In genomic region chr9:37501957-37502596, GRCh38 we compare ENCODE assay signal across 31 cellular contexts. TPM values are rescaled to one million over a fixed set of nuclear protein-coding genes. Genes with fewer than 3 reads are reported as not detected.
A peak's percentile ranks its signal among the peaks of the same experiment; 100 is the strongest.
DNase-seq lines count a peak whose midpoint lies in the region; ATAC-seq, FAIRE-seq and TF ChIP-seq lines count a peak whose summit lies in the region.
"Had no signal": no experiment of that assay in that cellular context is flagged by ENCODE, and none has a peak within 500 bp of the region (broad histone marks: within the 10 kb centered on the region; RNA-seq: fewer than 3 reads in every experiment).

No MANE protein-coding gene starts in this region.

- POLR2A ChIA-PET in activated CD8-positive, alpha-beta T cell treated with anti-CD3 and anti-CD28 coated beads, Interleukin-2, amount 10 ng/mL, durations not matched to agents 7 days and 5 days (lab: Charles Lee), result interaction anchor here (0.6 to 0.9 kb wide), 2 partner anchors 379 to 411 kb away, joined by 3 read pairs; no protein-coding TSS in a partner anchor
- POLR2A ChIA-PET in HepG2 (lab: Yijun Ruan, JAX), result interaction anchor here (1.2 to 1.6 kb wide), 2 partner anchors 15 to 37 kb away, joined by 5 to 6 read pairs; partner anchors contain the start of gene ZBTB5

- peaks cover 57% of the 10 kb centered on the region for H3K36me3 Mint-ChIP-seq in activated naive CD4-positive, alpha-beta T cell treated with anti-CD3 and anti-CD28 coated beads, Interleukin-2, amount 10 ng/mL, durations not matched to agents 7 days and 5 days
- peaks cover 65% of the 10 kb centered on the region for H3K36me3 Mint-ChIP-seq in activated CD8-positive, alpha-beta T cell treated with anti-CD3 and anti-CD28 coated beads, Interleukin-2, amount 10 ng/mL, durations not matched to agents 7 days and 5 days (ENCODE audit: low read depth)
- H3K36me3 Mint-ChIP-seq in stimulated activated effector memory CD8-positive, alpha-beta T cell treated with anti-CD3 and anti-CD28 coated beads, Interleukin-12 subunit alpha, Interleukin-12 subunit beta, amount 100 ng/mL, for 72 hours, result peaks cover 97% of the 10 kb centered on the region

- peak overlapping the region; percentile 45 for H3K27ac ChIP-seq in HepG2 (ENCODE audit: extremely low read length, insufficient read depth, low read length)
- H3K27ac ChIP-seq: transverse colon had no signal

- no peak for TF ChIP-seq CTCF in HepG2 (CRISPR knock-in tag; IDR thresholded peaks at IDR 0.05)

- no peak overlapping the region for H3K4me3 Mint-ChIP-seq in activated naive CD4-positive, alpha-beta T cell treated with anti-CD3 and anti-CD28 coated beads, Interleukin-2, amount 10 ng/mL, durations not matched to agents 7 days and 5 days
- no peak overlapping the region for H3K4me3 Mint-ChIP-seq in activated CD8-positive, alpha-beta T cell treated with anti-CD3 and anti-CD28 coated beads, Interleukin-2, amount 10 ng/mL, durations not matched to agents 7 days and 5 days
- H3K4me3 Mint-ChIP-seq in stimulated activated effector memory CD8-positive, alpha-beta T cell treated with anti-CD3 and anti-CD28 coated beads, Interleukin-12 subunit alpha, Interleukin-12 subunit beta, amount 100 ng/mL, for 72 hours, result no peak overlapping the region
- H3K4me3 Mint-ChIP-seq: activated B cell treated with CpG ODN at 0.5 μM for 24 hours; activated naive CD8-positive, alpha-beta T cell; activated T-cell treated with anti-CD3 and anti-CD28 coated beads, Interleukin-2, amount 50 U/mL, for 4 hours; naive thymus-derived CD4-positive, alpha-beta T cell had no signal

- H3K4me1 ChIP-seq in HepG2 (ENCODE audit: insufficient read depth, low read length), result peaks cover 40% of the 10 kb centered on the region
- H3K4me1 ChIP-seq: HAP-1, transverse colon had no signal

- no peak overlapping the region for H3K4me3 ChIP-seq in HepG2 (replicated peaks in 1 of 3; ENCODE audit: insufficient read depth in 1 of 3, low read depth in 2 of 3, low read length in 3 of 3)
- H3K4me3 ChIP-seq: HAP-1, MG63, transverse colon had no signal

- H3K79me2 ChIP-seq in HepG2 (ENCODE audit: insufficient read depth, low read length), result no peaks in the 10 kb centered on the region

- TF ChIP-seq RAD21 in HepG2 (CRISPR knock-in tag; IDR thresholded peaks at IDR 0.05), result no peak

- H4K20me1 ChIP-seq in HepG2 (ENCODE audit: insufficient read depth, low read length), result no peaks in the 10 kb centered on the region

- no peaks in the 10 kb centered on the region for H3K9me3 Mint-ChIP-seq in activated naive CD4-positive, alpha-beta T cell treated with anti-CD3 and anti-CD28 coated beads, Interleukin-2, amount 10 ng/mL, durations not matched to agents 7 days and 5 days
- no peaks in the 10 kb centered on the region for H3K9me3 Mint-ChIP-seq in activated CD8-positive, alpha-beta T cell treated with anti-CD3 and anti-CD28 coated beads, Interleukin-2, amount 10 ng/mL, durations not matched to agents 7 days and 5 days (ENCODE audit: insufficient read depth)
- no peaks in the 10 kb centered on the region for H3K9me3 Mint-ChIP-seq in stimulated activated effector memory CD8-positive, alpha-beta T cell treated with anti-CD3 and anti-CD28 coated beads, Interleukin-12 subunit alpha, Interleukin-12 subunit beta, amount 100 ng/mL, for 72 hours
- H3K9me3 Mint-ChIP-seq: activated B cell treated with CpG ODN at 0.5 μM for 24 hours; activated T-cell treated with anti-CD3 and anti-CD28 coated beads, Interleukin-2, amount 50 U/mL, for 4 hours; naive thymus-derived CD4-positive, alpha-beta T cell had no signal

- no peak overlapping the region for H3K4me2 ChIP-seq in HepG2 (ENCODE audit: low read depth, low read length)

- TF ChIP-seq POLR2A in HepG2 (IDR thresholded peaks at IDR 0.05; ENCODE audit: insufficient read depth in 1 of 2, low read depth in 2 of 2, low read length in 2 of 2), result no peak

- intact Hi-C loops in HepG2 (cut with micrococcal nuclease; ENCODE audit: unreplicated experiment), result no loop called here

- no peak for DNase-seq in activated naive CD4-positive, alpha-beta T cell treated with anti-CD3 and anti-CD28 coated beads, Interleukin-2, amount 10 ng/mL, durations not matched to agents 7 days and 5 days
- DNase-seq in activated naive CD4-positive, alpha-beta T cell treated with anti-CD3 and anti-CD28 coated beads, Interleukin-2, amount 50 U/mL, for 16 hours, result no peak
- DNase-seq in activated CD8-positive, alpha-beta T cell treated with anti-CD3 and anti-CD28 coated beads, Interleukin-2, amount 10 ng/mL, durations not matched to agents 7 days and 5 days, result no peak
- DNase-seq in HepG2 (ENCODE audit: low spot score), result peak; percentile 27
- no peak for DNase-seq in stimulated activated effector memory CD8-positive, alpha-beta T cell treated with anti-CD3 and anti-CD28 coated beads, Interleukin-12 subunit alpha, Interleukin-12 subunit beta, amount 100 ng/mL, for 72 hours (ENCODE audit: low spot score in 2 of 2)
- DNase-seq in ACHN, result no peak
- DNase-seq: activated B cell treated with CpG ODN at 0.5 μM for 24 hours; activated CD8-positive, alpha-beta memory T cell treated with anti-CD3 and anti-CD28 coated beads for 24 hours; activated T-cell treated with anti-CD3 and anti-CD28 coated beads, Interleukin-2, amount 50 U/mL, for 4 hours; DMS79 treated with DMSO at 0.1 percent for 48 hours; GF-D8; hypothalamus; KBM-7; left ventricle myocardium superior; MG63; midbrain; naive thymus-derived CD4-positive, alpha-beta T cell; NCI-H1105 treated with DMSO at 0.1 percent for 48 hours; NCI-H2029; NCI-H526; NK-92 treated with Interleukin-12 subunit alpha and Interleukin-12 subunit beta, amount 100 ng/mL, for 24 hours; retina; Right ventricle myocardium superior; small intestine; stimulated activated CD4-positive, alpha-beta T cell treated with anti-CD3 and anti-CD28 coated beads, Interleukin-1b, Interleukin-23, amount 100 ng/mL, for 48 hours; transverse colon had no signal

- no peaks in the 10 kb centered on the region for H3K9me3 ChIP-seq in HepG2 (ENCODE audit: low read length)
- H3K9me3 ChIP-seq: HAP-1, MG63, transverse colon had no signal

- no peaks in the 10 kb centered on the region for H3K27me3 Mint-ChIP-seq in activated naive CD4-positive, alpha-beta T cell treated with anti-CD3 and anti-CD28 coated beads, Interleukin-2, amount 10 ng/mL, durations not matched to agents 7 days and 5 days
- no peaks in the 10 kb centered on the region for H3K27me3 Mint-ChIP-seq in activated CD8-positive, alpha-beta T cell treated with anti-CD3 and anti-CD28 coated beads, Interleukin-2, amount 10 ng/mL, durations not matched to agents 7 days and 5 days (ENCODE audit: low read depth)
- H3K27me3 Mint-ChIP-seq: activated B cell treated with CpG ODN at 0.5 μM for 24 hours; activated naive CD8-positive, alpha-beta T cell; naive thymus-derived CD4-positive, alpha-beta T cell had no signal

- H2AFZ ChIP-seq in HepG2 (ENCODE audit: low read length), result no peak overlapping the region

- CTCF ChIA-PET in activated naive CD4-positive, alpha-beta T cell treated with anti-CD3 and anti-CD28 coated beads, Interleukin-2, amount 10 ng/mL, durations not matched to agents 7 days and 5 days (lab: Charles Lee), result interaction anchor here (0.8 kb wide), 1 partner anchor 10 kb away, joined by 3 read pairs; no protein-coding TSS in a partner anchor
- CTCF ChIA-PET in activated CD8-positive, alpha-beta T cell treated with anti-CD3 and anti-CD28 coated beads, Interleukin-2, amount 10 ng/mL, durations not matched to agents 7 days and 5 days (lab: Charles Lee), result interaction anchor here (0.6 kb wide), 1 partner anchor 626 kb away, joined by 3 read pairs; no protein-coding TSS in a partner anchor
- CTCF ChIA-PET in HepG2 (lab: Yijun Ruan, JAX; ENCODE audit: low intra/inter-chr PET ratio, low total read pairs), result no interaction called here

- H3K9ac ChIP-seq in HepG2 (ENCODE audit: insufficient read depth, low read depth, low read length), result 0 out of 2 replicates have a peak overlapping the region, but pooled peaks have one; percentile 9

- H3K4me1 Mint-ChIP-seq in activated naive CD4-positive, alpha-beta T cell treated with anti-CD3 and anti-CD28 coated beads, Interleukin-2, amount 10 ng/mL, durations not matched to agents 7 days and 5 days, result peaks cover 13% of the 10 kb centered on the region
- H3K4me1 Mint-ChIP-seq in activated CD8-positive, alpha-beta T cell treated with anti-CD3 and anti-CD28 coated beads, Interleukin-2, amount 10 ng/mL, durations not matched to agents 7 days and 5 days (ENCODE audit: low read depth), result peaks cover 16% of the 10 kb centered on the region
- peaks cover 50% of the 10 kb centered on the region for H3K4me1 Mint-ChIP-seq in stimulated activated effector memory CD8-positive, alpha-beta T cell treated with anti-CD3 and anti-CD28 coated beads, Interleukin-12 subunit alpha, Interleukin-12 subunit beta, amount 100 ng/mL, for 72 hours
- H3K4me1 Mint-ChIP-seq: activated B cell treated with CpG ODN at 0.5 μM for 24 hours had no signal

- ATAC-seq in activated CD8-positive, alpha-beta T cell treated with anti-CD3 and anti-CD28 coated beads, Interleukin-2, amount 10 ng/mL, durations not matched to agents 7 days and 5 days, result no peak
- ATAC-seq in HepG2, result peak; percentile 72
- no peak for ATAC-seq in stimulated activated effector memory CD8-positive, alpha-beta T cell treated with anti-CD3 and anti-CD28 coated beads, Interleukin-12 subunit alpha, Interleukin-12 subunit beta, amount 100 ng/mL, for 72 hours
- ATAC-seq in GM19467 (IDR thresholded peaks at IDR 0.05; ENCODE audit: unreplicated experiment), result no peak
- no peak for ATAC-seq in activated CD4-positive, CD25-positive, alpha-beta regulatory T cell treated with anti-CD3 and anti-CD28 coated beads, Interleukin-2, amount 50 U/mL, for 24 hours
- ATAC-seq: activated T-cell treated with anti-CD3 and anti-CD28 coated beads, Interleukin-2, amount 50 U/mL, for 4 hours; left ventricle myocardium superior; naive thymus-derived CD4-positive, alpha-beta T cell had no signal

- no peak for FAIRE-seq in HepG2 (lab: Jason Lieb, UNC)
- FAIRE-seq: GM19239, small intestine had no signal

- in situ Hi-C loops in HepG2 (cut with HindIII; ENCODE audit: extremely low pct_ligation_motif_present, low pct_unique_long_range_greater_than_20kb), result no loop called here
- in situ Hi-C loops in ACHN (cut with HindIII; ENCODE audit: low pct_ligation_motif_present, low pct_unique_long_range_greater_than_20kb, low sequenced_read_pairs), result no loop called here

- peaks cover 19 to 63% of the 10 kb centered on the region in 2 experiments for H3K36me3 ChIP-seq in HepG2 (replicated peaks in 1 of 2; ENCODE audit: control insufficient read depth in 1 of 2, insufficient read depth in 2 of 2, low read length in 2 of 2)

- no peaks in the 10 kb centered on the region for H3K27me3 ChIP-seq in HepG2 (ENCODE audit: control insufficient read depth in 1 of 2, insufficient read depth in 2 of 2, low read length in 2 of 2)
- H3K27me3 ChIP-seq: MG63, transverse colon had no signal

- TF ChIP-seq EP300 in HepG2 (IDR thresholded peaks at IDR 0.05; ENCODE audit: low read depth in 2 of 2, low read length in 2 of 2) (no peak), HepG2 (CRISPR knock-in tag; IDR thresholded peaks at IDR 0.05; ENCODE audit: borderline replicate concordance) (no peak)

- no TSS peak for BruUV-seq in HepG2 (replicated peaks; lab: Mats Ljungman, UMichigan)

- H3K27ac Mint-ChIP-seq in activated naive CD4-positive, alpha-beta T cell treated with anti-CD3 and anti-CD28 coated beads, Interleukin-2, amount 10 ng/mL, durations not matched to agents 7 days and 5 days, result peak overlapping the region; percentile 2
- H3K27ac Mint-ChIP-seq in activated CD8-positive, alpha-beta T cell treated with anti-CD3 and anti-CD28 coated beads, Interleukin-2, amount 10 ng/mL, durations not matched to agents 7 days and 5 days, result peak overlapping the region; percentile 53
- H3K27ac Mint-ChIP-seq in stimulated activated effector memory CD8-positive, alpha-beta T cell treated with anti-CD3 and anti-CD28 coated beads, Interleukin-12 subunit alpha, Interleukin-12 subunit beta, amount 100 ng/mL, for 72 hours, result peak overlapping the region; percentile 93
- H3K27ac Mint-ChIP-seq: activated B cell treated with CpG ODN at 0.5 μM for 24 hours; activated naive CD8-positive, alpha-beta T cell had no signal

- WGBS in HepG2 (ENCODE audit: low lambda C conversion rate), result 59% methylated on average over 2 of the region's 2 CpGs

RNA-seq across cellular contexts. Expression of gene POLR1E, which starts 16.3 kb away (rescaled TPM):
- 10 to 100 TPM; 38.2 to 39.0 TPM for total RNA-seq in activated CD8-positive, alpha-beta T cell treated with anti-CD3 and anti-CD28 coated beads, Interleukin-2, amount 10 ng/mL, durations not matched to agents 7 days and 5 days
- total RNA-seq in HepG2 (2016; rRNA removed; fragmentation: Illumina TruSeq; extraction: Trizol), result 37.8 and 49.1 TPM in 2 replicates
- 12.6 and 13.7 TPM in 2 replicates for total RNA-seq in HepG2 (2016; cell fraction: cytosol; rRNA removed; fragmentation: Illumina TruSeq; extraction: Trizol; ENCODE audit: low read depth)
- 35.7 and 42.1 TPM in 2 replicates for total RNA-seq in HepG2 (2016; cell fraction: insoluble cytoplasmic fraction; rRNA removed; fragmentation: Illumina TruSeq; extraction: Trizol)
- total RNA-seq in HepG2 (2016; cell fraction: membrane; rRNA removed; fragmentation: Illumina TruSeq; extraction: Trizol), result 24.4 and 28.3 TPM in 2 replicates
- total RNA-seq in HepG2 (2016; cell fraction: nucleus; rRNA removed; fragmentation: Illumina TruSeq; extraction: Trizol), result 19.5 and 22.1 TPM in 2 replicates
- 18.9 and 23.0 TPM in 2 replicates for polyA plus RNA-seq in HepG2 (2011; rRNA removed)
- 16.9 and 20.6 TPM in 2 replicates for polyA plus RNA-seq in HepG2 (2011; cell fraction: cytosol; rRNA removed)
- 6.3 and 8.5 TPM in 2 replicates for polyA plus RNA-seq in HepG2 (2011; cell fraction: nucleus; rRNA removed)
- polyA plus RNA-seq in HepG2 (2012), result 15.5 and 19.9 TPM in 2 replicates
- polyA plus RNA-seq in HepG2 (2016; cell fraction: cytosol; fragmentation: Illumina TruSeq; extraction: Trizol; ENCODE audit: low read depth), result 9.5 and 9.6 TPM in 2 replicates
- polyA plus RNA-seq in HepG2 (2016; cell fraction: insoluble cytoplasmic fraction; fragmentation: Illumina TruSeq; extraction: Trizol; ENCODE audit: low read depth), result 31.1 and 31.2 TPM in 2 replicates
- 16.1 and 18.2 TPM in 2 replicates for polyA plus RNA-seq in HepG2 (2016; cell fraction: membrane; fragmentation: Illumina TruSeq; extraction: Trizol; ENCODE audit: low read depth)
- polyA plus RNA-seq in HepG2 (2016; cell fraction: nucleus; fragmentation: Illumina TruSeq; extraction: Trizol; ENCODE audit: insufficient read depth, low read depth), result 16.7 and 17.8 TPM in 2 replicates
- polyA minus RNA-seq in HepG2 (2011; rRNA and poly(A)+ RNA removed; ENCODE audit: low replicate concordance), result 17.1 and 37.9 TPM in 2 replicates
- 14.0 and 14.2 TPM in 2 replicates for polyA minus RNA-seq in HepG2 (2011; cell fraction: cytosol; rRNA and poly(A)+ RNA removed)
- polyA minus RNA-seq in HepG2 (2011; cell fraction: nucleus; rRNA and poly(A)+ RNA removed), result 17.8 and 20.8 TPM in 2 replicates

RNA-seq across cellular contexts. Expression of gene ZBTB5, which starts 36.8 kb away (rescaled TPM):
- total RNA-seq in activated CD8-positive, alpha-beta T cell treated with anti-CD3 and anti-CD28 coated beads, Interleukin-2, amount 10 ng/mL, durations not matched to agents 7 days and 5 days, result 1 to 10 TPM; 9.2 to 9.4 TPM
- 12.5 and 15.2 TPM in 2 replicates for total RNA-seq in HepG2 (2016; rRNA removed; fragmentation: Illumina TruSeq; extraction: Trizol)
- 0.81 and 0.88 TPM in 2 replicates for total RNA-seq in HepG2 (2016; cell fraction: cytosol; rRNA removed; fragmentation: Illumina TruSeq; extraction: Trizol; ENCODE audit: low read depth)
- total RNA-seq in HepG2 (2016; cell fraction: insoluble cytoplasmic fraction; rRNA removed; fragmentation: Illumina TruSeq; extraction: Trizol), result 12.4 and 14.4 TPM in 2 replicates
- 5.8 and 6.1 TPM in 2 replicates for total RNA-seq in HepG2 (2016; cell fraction: membrane; rRNA removed; fragmentation: Illumina TruSeq; extraction: Trizol)
- total RNA-seq in HepG2 (2016; cell fraction: nucleus; rRNA removed; fragmentation: Illumina TruSeq; extraction: Trizol), result 11.2 and 13.3 TPM in 2 replicates
- 19.7 and 20.5 TPM in 2 replicates for polyA plus RNA-seq in HepG2 (2011; rRNA removed)
- 14.8 and 16.3 TPM in 2 replicates for polyA plus RNA-seq in HepG2 (2011; cell fraction: cytosol; rRNA removed)
- 25.4 and 27.5 TPM in 2 replicates for polyA plus RNA-seq in HepG2 (2011; cell fraction: nucleus; rRNA removed)
- polyA plus RNA-seq in HepG2 (2012), result 10.3 and 11.9 TPM in 2 replicates
- 0.35 and 0.64 TPM in 2 replicates for polyA plus RNA-seq in HepG2 (2016; cell fraction: cytosol; fragmentation: Illumina TruSeq; extraction: Trizol; ENCODE audit: low read depth)
- polyA plus RNA-seq in HepG2 (2016; cell fraction: insoluble cytoplasmic fraction; fragmentation: Illumina TruSeq; extraction: Trizol; ENCODE audit: low read depth), result 11.5 and 11.7 TPM in 2 replicates
- 3.5 and 4.3 TPM in 2 replicates for polyA plus RNA-seq in HepG2 (2016; cell fraction: membrane; fragmentation: Illumina TruSeq; extraction: Trizol; ENCODE audit: low read depth)
- polyA plus RNA-seq in HepG2 (2016; cell fraction: nucleus; fragmentation: Illumina TruSeq; extraction: Trizol; ENCODE audit: insufficient read depth, low read depth), result 16.5 and 19.6 TPM in 2 replicates
- polyA minus RNA-seq in HepG2 (2011; rRNA and poly(A)+ RNA removed; ENCODE audit: low replicate concordance), result 29.3 and 36.6 TPM in 2 replicates
- polyA minus RNA-seq in HepG2 (2011; cell fraction: cytosol; rRNA and poly(A)+ RNA removed), result 11.4 and 13.4 TPM in 2 replicates
- 23.9 and 25.2 TPM in 2 replicates for polyA minus RNA-seq in HepG2 (2011; cell fraction: nucleus; rRNA and poly(A)+ RNA removed)

Comparison
In these comparisons a context has a peak if more than half of its experiments do, and no peak if none do; other contexts are left out.
1. H3K27ac Mint-ChIP-seq: peak in every context shown above with its lines; median percentile 93 in stimulated activated effector memory CD8-positive, alpha-beta T cell treated with anti-CD3 and anti-CD28 coated beads, Interleukin-12 subunit alpha, Interleukin-12 subunit beta, amount 100 ng/mL, for 72 hours; 53 in activated CD8-positive, alpha-beta T cell treated with anti-CD3 and anti-CD28 coated beads, Interleukin-2, amount 10 ng/mL, durations not matched to agents 7 days and 5 days; 2 in activated naive CD4-positive, alpha-beta T cell treated with anti-CD3 and anti-CD28 coated beads, Interleukin-2, amount 10 ng/mL, durations not matched to agents 7 days and 5 days.